In genomic region chr18:36589857-36590543, GRCh38 we compare ENCODE assay signal across 20 cellular contexts.
A peak's percentile ranks its signal among the peaks of the same experiment; 100 is the strongest.
DNase-seq lines count a peak whose midpoint lies in the region; ATAC-seq and TF ChIP-seq lines count a peak whose summit lies in the region.
"Had no signal": no experiment of that assay in that cellular context is flagged by ENCODE, and none has a peak within 500 bp of the region (broad histone marks: within the 10 kb centered on the region; RNA-seq: fewer than 3 reads in every experiment).

No MANE protein-coding gene starts in this region.

- POLR2A ChIA-PET in SK-N-SH (lab: Yijun Ruan, JAX), result no interaction called here

- H3F3A ChIP-seq in SK-N-SH (replicated peaks; ENCODE audit: insufficient read depth), result no peaks in the 10 kb centered on the region

- H3K79me2 ChIP-seq in SK-N-SH (ENCODE audit: insufficient read depth) (no peaks in the 10 kb centered on the region), osteoblast (ENCODE audit: insufficient read depth, low read length) (no peaks in the 10 kb centered on the region)

- H3K4me2 ChIP-seq in SK-N-SH (no peak overlapping the region), osteoblast (ENCODE audit: insufficient read depth, low read length) (no peak overlapping the region)

- TF ChIP-seq CTCF in SK-N-SH (IDR thresholded peaks at IDR 0.05) (no peak), esophagus muscularis mucosa (IDR thresholded peaks at IDR 0.05) (no peak), osteoblast (IDR thresholded peaks at IDR 0.05; ENCODE audit: extremely low read depth, low read depth, low read length) (no peak)

- H3K9ac ChIP-seq in SK-N-SH, result no peak overlapping the region

- CTCF ChIA-PET in SK-N-SH (lab: Yijun Ruan, JAX), result interaction anchor here (1.5 to 1.6 kb wide), 2 partner anchors 11 to 18 kb away, joined by 4 to 5 read pairs; no protein-coding TSS in a partner anchor

- DNase-seq in ELR (ENCODE audit: low read depth), result peak; percentile 42
- no peak for DNase-seq in SK-N-SH
- peak; percentile 75 for DNase-seq in esophagus muscularis mucosa (ENCODE audit: extremely low spot score)
- DNase-seq in myocyte (ENCODE audit: low read depth), result peak; percentile 25
- DNase-seq in osteoblast (ENCODE audit: insufficient read length, low spot score, missing footprints), result no peak
- no peak for DNase-seq in NCI-H748 treated with DMSO at 0.1 percent for 48 hours (lab: John Stamatoyannopoulos, UW)
- DNase-seq: activated CD4-positive, CD25-positive, alpha-beta regulatory T cell treated with anti-CD3 and anti-CD28 coated beads, Interleukin-2, amount 50 U/mL, for 72 hours; AML-193; CD8-positive, alpha-beta memory T cell; GOT3; left colon; midbrain; NCI-H187; NCI-H446; nephron progenitor cell; stimulated activated CD4-positive, alpha-beta T cell treated with anti-CD3 and anti-CD28 coated beads, Interleukin-1b, Interleukin-23, amount 100 ng/mL, for 48 hours; stimulated activated naive CD4-positive, alpha-beta T cell; T-helper 9 cell; thyroid gland had no signal

- no peak overlapping the region for H2AFZ ChIP-seq in SK-N-SH (ENCODE audit: low read depth)
- no peak overlapping the region for H2AFZ ChIP-seq in osteoblast (ENCODE audit: low read length)

- TF ChIP-seq POLR2A in esophagus muscularis mucosa (IDR thresholded peaks at IDR 0.05; ENCODE audit: low read depth), result no peak

- no peak overlapping the region; a peak in 1 of 4 replicates for H3K27ac ChIP-seq in SK-N-SH (ENCODE audit: low read depth in 2 of 2, low read length in 1 of 2)
- no peak overlapping the region for H3K27ac ChIP-seq in esophagus muscularis mucosa (replicated peaks in 1 of 4)
- H3K27ac ChIP-seq in osteoblast (ENCODE audit: low read depth, low read length), result no peak overlapping the region
- H3K27ac ChIP-seq: thyroid gland had no signal

- H3K36me3 ChIP-seq in SK-N-SH (replicated peaks in 1 of 2; ENCODE audit: control insufficient read depth in 1 of 2, insufficient read depth in 2 of 2, low read length in 1 of 2) (no peaks in the 10 kb centered on the region), esophagus muscularis mucosa (no peaks in the 10 kb centered on the region), osteoblast (ENCODE audit: insufficient read depth, low read length) (no peaks in the 10 kb centered on the region)
- H3K36me3 ChIP-seq: thyroid gland had no signal

- no peak for ATAC-seq in HG02571 (IDR thresholded peaks at IDR 0.05; ENCODE audit: unreplicated experiment)
- ATAC-seq: left colon had no signal

- TF ChIP-seq EP300 in SK-N-SH (IDR thresholded peaks at IDR 0.05; ENCODE audit: borderline replicate concordance in 1 of 2, low read depth in 1 of 2, low read length in 1 of 2), result no peak
- no peak for TF ChIP-seq EP300 in esophagus muscularis mucosa (IDR thresholded peaks at IDR 0.05)

- H4K20me1 ChIP-seq in SK-N-SH (ENCODE audit: insufficient read depth) (no peaks in the 10 kb centered on the region), osteoblast (ENCODE audit: insufficient read depth, low read length) (no peaks in the 10 kb centered on the region)

- intact Hi-C loops in esophagus muscularis mucosa (cut with DNase I), result no loop called here

- WGBS in SK-N-SH (ENCODE audit: low lambda C conversion rate), result 82% methylated on average over 10 of the region's 10 CpGs
- WGBS in esophagus muscularis mucosa, result 81% methylated on average over 10 of the region's 10 CpGs

- H3K4me1 ChIP-seq in SK-N-SH (ENCODE audit: control insufficient read depth in 1 of 2, insufficient read depth in 2 of 2, low read depth in 1 of 2, low read length in 1 of 2) (no peaks in the 10 kb centered on the region; a peak in 1 of 4 replicates), esophagus muscularis mucosa (no peaks in the 10 kb centered on the region), osteoblast (ENCODE audit: insufficient read depth, low read length) (no peaks in the 10 kb centered on the region)
- H3K4me1 ChIP-seq: thyroid gland had no signal

- TF ChIP-seq RAD21 in SK-N-SH (IDR thresholded peaks at IDR 0.05; ENCODE audit: low read length), result no peak

- no peaks in the 10 kb centered on the region for H3K9me2 ChIP-seq in SK-N-SH

- H3K4me3 ChIP-seq in SK-N-SH (ENCODE audit: low read depth in 2 of 2, low read length in 1 of 2) (no peak overlapping the region), esophagus muscularis mucosa (no peak overlapping the region), osteoblast (ENCODE audit: insufficient read depth, low read length) (no peak overlapping the region)
- H3K4me3 ChIP-seq: thyroid gland had no signal

- H3K9me3 ChIP-seq in SK-N-SH (no peaks in the 10 kb centered on the region), esophagus muscularis mucosa (no peaks in the 10 kb centered on the region), osteoblast (ENCODE audit: low read depth, low read length) (no peaks in the 10 kb centered on the region)
- H3K9me3 ChIP-seq: thyroid gland had no signal

- H3K27me3 ChIP-seq in SK-N-SH (ENCODE audit: insufficient read depth) (no peaks in the 10 kb centered on the region), esophagus muscularis mucosa (no peaks in the 10 kb centered on the region), osteoblast (ENCODE audit: insufficient read depth, low read length) (no peaks in the 10 kb centered on the region)
- H3K27me3 ChIP-seq: thyroid gland had no signal

TF ChIP-seq in SK-N-SH, 30 proteins besides CTCF, POLR2A, EP300 and RAD21:
- TF ChIP-seq YY1 (IDR thresholded peaks at IDR 0.05; ENCODE audit: low read depth), result no peak
- no peak for TF ChIP-seq USF1 (IDR thresholded peaks at IDR 0.05; ENCODE audit: borderline replicate concordance, low read depth)
- peak; percentile 39; the same call in 1 of the 2 replicates for TF ChIP-seq JUND (IDR thresholded peaks at IDR 0.05)
- TF ChIP-seq FOSL2 (IDR thresholded peaks at IDR 0.05; ENCODE audit: borderline replicate concordance, low read depth), result peak; percentile 41; the same call in 1 of the 2 replicates

Comparison
In these comparisons a context has a peak if more than half of its experiments do, and no peak if none do; other contexts are left out.
1. DNase-seq: peak in ELR (single experiment), esophagus muscularis mucosa (single experiment) and myocyte (single experiment); none in SK-N-SH (single experiment), osteoblast (single experiment) and NCI-H748 treated with DMSO at 0.1 percent for 48 hours (single experiment).